1 cellular context compared by ENCODE assay signal in the genomic region with DNA sequence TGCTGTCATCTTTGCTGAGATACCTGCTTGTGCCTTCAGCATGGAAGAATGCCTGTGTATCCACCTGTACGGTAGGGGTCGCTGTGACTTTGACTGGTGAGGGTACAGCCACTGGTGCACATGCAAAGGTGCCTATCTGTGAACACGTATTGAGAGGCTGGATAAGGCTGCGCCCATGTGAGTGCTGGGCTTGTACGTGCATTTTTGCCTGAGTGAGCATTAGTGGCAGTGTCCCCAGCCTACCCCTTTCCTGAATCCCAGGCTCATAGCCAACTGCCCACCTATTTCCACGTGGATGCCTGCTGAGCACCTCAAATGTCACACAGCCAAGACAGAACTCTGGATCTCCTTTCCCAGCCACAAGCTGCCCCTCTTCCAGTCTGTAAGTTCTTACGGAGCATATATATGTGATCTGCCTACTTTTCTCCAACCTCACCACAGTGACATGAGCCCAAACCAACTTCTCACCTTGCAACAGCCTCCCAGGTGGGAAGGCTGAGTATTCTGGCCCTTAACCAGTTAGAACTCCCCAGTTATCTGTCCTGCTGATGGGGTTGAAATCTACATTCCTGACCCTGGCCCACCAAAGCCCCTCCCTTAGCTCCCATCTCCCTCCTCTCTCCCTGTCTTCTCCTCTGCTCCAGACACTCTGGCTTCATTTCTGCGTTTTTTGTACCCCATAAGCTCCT.
TF ChIP-seq lines count a peak whose summit lies in the region.

No MANE protein-coding gene starts in this region.

TF ChIP-seq in HepG2, 621 proteins besides CTCF, POLR2A, EP300 and RAD21 (continued from another document and continues in another):
- TF ChIP-seq, protein P1, sequence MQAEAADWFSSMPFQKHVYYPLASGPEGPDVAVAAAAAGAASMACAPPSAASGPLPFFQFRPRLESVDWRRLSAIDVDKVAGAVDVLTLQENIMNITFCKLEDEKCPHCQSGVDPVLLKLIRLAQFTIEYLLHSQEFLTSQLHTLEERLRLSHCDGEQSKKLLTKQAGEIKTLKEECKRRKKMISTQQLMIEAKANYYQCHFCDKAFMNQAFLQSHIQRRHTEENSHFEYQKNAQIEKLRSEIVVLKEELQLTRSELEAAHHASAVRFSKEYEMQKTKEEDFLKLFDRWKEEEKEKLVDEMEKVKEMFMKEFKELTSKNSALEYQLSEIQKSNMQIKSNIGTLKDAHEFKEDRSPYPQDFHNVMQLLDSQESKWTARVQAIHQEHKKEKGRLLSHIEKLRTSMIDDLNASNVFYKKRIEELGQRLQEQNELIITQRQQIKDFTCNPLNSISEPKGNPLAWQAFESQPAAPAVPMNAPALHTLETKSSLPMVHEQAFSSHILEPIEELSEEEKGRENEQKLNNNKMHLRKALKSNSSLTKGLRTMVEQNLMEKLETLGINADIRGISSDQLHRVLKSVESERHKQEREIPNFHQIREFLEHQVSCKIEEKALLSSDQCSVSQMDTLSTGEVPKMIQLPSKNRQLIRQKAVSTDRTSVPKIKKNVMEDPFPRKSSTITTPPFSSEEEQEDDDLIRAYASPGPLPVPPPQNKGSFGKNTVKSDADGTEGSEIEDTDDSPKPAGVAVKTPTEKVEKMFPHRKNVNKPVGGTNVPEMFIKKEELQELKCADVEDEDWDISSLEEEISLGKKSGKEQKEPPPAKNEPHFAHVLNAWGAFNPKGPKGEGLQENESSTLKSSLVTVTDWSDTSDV (CRISPR knock-in tag; IDR thresholded peaks at IDR 0.05): no peak
- TF ChIP-seq, protein P2, sequence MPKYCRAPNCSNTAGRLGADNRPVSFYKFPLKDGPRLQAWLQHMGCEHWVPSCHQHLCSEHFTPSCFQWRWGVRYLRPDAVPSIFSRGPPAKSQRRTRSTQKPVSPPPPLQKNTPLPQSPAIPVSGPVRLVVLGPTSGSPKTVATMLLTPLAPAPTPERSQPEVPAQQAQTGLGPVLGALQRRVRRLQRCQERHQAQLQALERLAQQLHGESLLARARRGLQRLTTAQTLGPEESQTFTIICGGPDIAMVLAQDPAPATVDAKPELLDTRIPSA (CRISPR knock-in tag; IDR thresholded peaks at IDR 0.05; ENCODE audit: borderline replicate concordance): no peak
- TF ChIP-seq, protein P3, sequence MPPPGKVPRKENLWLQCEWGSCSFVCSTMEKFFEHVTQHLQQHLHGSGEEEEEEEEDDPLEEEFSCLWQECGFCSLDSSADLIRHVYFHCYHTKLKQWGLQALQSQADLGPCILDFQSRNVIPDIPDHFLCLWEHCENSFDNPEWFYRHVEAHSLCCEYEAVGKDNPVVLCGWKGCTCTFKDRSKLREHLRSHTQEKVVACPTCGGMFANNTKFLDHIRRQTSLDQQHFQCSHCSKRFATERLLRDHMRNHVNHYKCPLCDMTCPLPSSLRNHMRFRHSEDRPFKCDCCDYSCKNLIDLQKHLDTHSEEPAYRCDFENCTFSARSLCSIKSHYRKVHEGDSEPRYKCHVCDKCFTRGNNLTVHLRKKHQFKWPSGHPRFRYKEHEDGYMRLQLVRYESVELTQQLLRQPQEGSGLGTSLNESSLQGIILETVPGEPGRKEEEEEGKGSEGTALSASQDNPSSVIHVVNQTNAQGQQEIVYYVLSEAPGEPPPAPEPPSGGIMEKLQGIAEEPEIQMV (CRISPR knock-in tag; IDR thresholded peaks at IDR 0.05; ENCODE audit: low read depth): peak; percentile 71; the same call in 1 of the 2 replicates
- TF ChIP-seq, protein P4, sequence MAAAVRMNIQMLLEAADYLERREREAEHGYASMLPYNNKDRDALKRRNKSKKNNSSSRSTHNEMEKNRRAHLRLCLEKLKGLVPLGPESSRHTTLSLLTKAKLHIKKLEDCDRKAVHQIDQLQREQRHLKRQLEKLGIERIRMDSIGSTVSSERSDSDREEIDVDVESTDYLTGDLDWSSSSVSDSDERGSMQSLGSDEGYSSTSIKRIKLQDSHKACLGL (CRISPR knock-in tag; IDR thresholded peaks at IDR 0.05): peak; percentile 81; the same call in 1 of the 2 replicates
- peak; percentile 5; the same call in 1 of the 2 replicates for TF ChIP-seq ZKSCAN8 (CRISPR knock-in tag; IDR thresholded peaks at IDR 0.05; ENCODE audit: borderline replicate concordance)
- TF ChIP-seq ELF3 (CRISPR knock-in tag; IDR thresholded peaks at IDR 0.05): peak; percentile 78
- TF ChIP-seq HNRNPL (IDR thresholded peaks at IDR 0.05; ENCODE audit: low read depth, low read length): 0 out of 2 replicates have a peak, but pooled peaks have one; percentile 55
- no peak; the same call in 1 of the 2 replicates for TF ChIP-seq ZNF83 (CRISPR knock-in tag; IDR thresholded peaks at IDR 0.05; ENCODE audit: borderline replicate concordance)
- TF ChIP-seq, protein P5, sequence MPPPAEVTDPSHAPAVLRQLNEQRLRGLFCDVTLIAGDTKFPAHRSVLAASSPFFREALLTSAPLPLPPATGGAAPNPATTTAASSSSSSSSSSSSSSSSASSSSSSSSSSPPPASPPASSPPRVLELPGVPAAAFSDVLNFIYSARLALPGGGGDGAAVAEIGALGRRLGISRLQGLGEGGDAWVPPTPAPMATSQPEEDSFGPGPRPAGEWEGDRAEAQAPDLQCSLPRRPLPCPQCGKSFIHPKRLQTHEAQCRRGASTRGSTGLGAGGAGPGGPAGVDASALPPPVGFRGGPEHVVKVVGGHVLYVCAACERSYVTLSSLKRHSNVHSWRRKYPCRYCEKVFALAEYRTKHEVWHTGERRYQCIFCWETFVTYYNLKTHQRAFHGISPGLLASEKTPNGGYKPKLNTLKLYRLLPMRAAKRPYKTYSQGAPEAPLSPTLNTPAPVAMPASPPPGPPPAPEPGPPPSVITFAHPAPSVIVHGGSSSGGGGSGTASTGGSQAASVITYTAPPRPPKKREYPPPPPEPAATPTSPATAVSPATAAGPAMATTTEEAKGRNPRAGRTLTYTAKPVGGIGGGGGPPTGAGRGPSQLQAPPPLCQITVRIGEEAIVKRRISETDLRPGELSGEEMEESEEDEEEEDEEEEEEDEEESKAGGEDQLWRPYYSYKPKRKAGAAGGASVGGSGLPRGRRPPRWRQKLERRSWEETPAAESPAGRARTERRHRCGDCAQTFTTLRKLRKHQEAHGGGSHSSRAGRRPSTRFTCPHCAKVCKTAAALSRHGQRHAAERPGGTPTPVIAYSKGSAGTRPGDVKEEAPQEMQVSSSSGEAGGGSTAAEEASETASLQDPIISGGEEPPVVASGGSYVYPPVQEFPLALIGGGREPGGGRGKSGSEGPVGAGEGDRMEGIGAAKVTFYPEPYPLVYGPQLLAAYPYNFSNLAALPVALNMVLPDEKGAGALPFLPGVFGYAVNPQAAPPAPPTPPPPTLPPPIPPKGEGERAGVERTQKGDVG (CRISPR knock-in tag; IDR thresholded peaks at IDR 0.05; ENCODE audit: borderline replicate concordance): no peak
- TF ChIP-seq DNMT1 (CRISPR knock-in tag; IDR thresholded peaks at IDR 0.05): peak; percentile 77; the same call in 1 of the 2 replicates
- TF ChIP-seq, protein P6, sequence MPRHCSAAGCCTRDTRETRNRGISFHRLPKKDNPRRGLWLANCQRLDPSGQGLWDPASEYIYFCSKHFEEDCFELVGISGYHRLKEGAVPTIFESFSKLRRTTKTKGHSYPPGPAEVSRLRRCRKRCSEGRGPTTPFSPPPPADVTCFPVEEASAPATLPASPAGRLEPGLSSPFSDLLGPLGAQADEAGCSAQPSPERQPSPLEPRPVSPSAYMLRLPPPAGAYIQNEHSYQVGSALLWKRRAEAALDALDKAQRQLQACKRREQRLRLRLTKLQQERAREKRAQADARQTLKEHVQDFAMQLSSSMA (CRISPR knock-in tag; IDR thresholded peaks at IDR 0.05): peak; percentile 53; the same call in 1 of the 2 replicates
- peak; percentile 57; the same call in 1 of the 2 replicates for TF ChIP-seq ZNF598 (CRISPR knock-in tag; IDR thresholded peaks at IDR 0.05; ENCODE audit: borderline replicate concordance)
- TF ChIP-seq ZNF3 (CRISPR knock-in tag; IDR thresholded peaks at IDR 0.05): no peak
- no peak for TF ChIP-seq ZNF225 (CRISPR knock-in tag; IDR thresholded peaks at IDR 0.05)
- no peak for TF ChIP-seq SRSF4 (IDR thresholded peaks at IDR 0.05; ENCODE audit: low read depth, low read length, poor library complexity, severe bottlenecking)
- 0 out of 2 replicates have a peak, but pooled peaks have one; percentile 70 for TF ChIP-seq TARDBP (CRISPR knock-in tag; IDR thresholded peaks at IDR 0.05)
- 0 out of 2 replicates have a peak, but pooled peaks have one; percentile 44 for TF ChIP-seq CBFB (CRISPR knock-in tag; IDR thresholded peaks at IDR 0.05)
- TF ChIP-seq ZBTB20 (CRISPR knock-in tag; IDR thresholded peaks at IDR 0.05; ENCODE audit: borderline replicate concordance, low read depth): peak; percentile 63; the same call in 1 of the 2 replicates
- 0 out of 2 replicates have a peak, but pooled peaks have one; percentile 17 for TF ChIP-seq EED (CRISPR knock-in tag; IDR thresholded peaks at IDR 0.05)
- no peak for TF ChIP-seq ZNF101 (CRISPR knock-in tag; IDR thresholded peaks at IDR 0.05; ENCODE audit: borderline replicate concordance, low read depth)
- TF ChIP-seq GABPA (IDR thresholded peaks at IDR 0.05; ENCODE audit: low read depth, low read length): no peak
- peak; percentile 64 for TF ChIP-seq GABPA (CRISPR knock-in tag; IDR thresholded peaks at IDR 0.05; ENCODE audit: low read depth)
- peak; percentile 58 for TF ChIP-seq ZNF781 (CRISPR knock-in tag; IDR thresholded peaks at IDR 0.05; ENCODE audit: borderline replicate concordance, not compliant biosample characterization)
- TF ChIP-seq, protein P7, sequence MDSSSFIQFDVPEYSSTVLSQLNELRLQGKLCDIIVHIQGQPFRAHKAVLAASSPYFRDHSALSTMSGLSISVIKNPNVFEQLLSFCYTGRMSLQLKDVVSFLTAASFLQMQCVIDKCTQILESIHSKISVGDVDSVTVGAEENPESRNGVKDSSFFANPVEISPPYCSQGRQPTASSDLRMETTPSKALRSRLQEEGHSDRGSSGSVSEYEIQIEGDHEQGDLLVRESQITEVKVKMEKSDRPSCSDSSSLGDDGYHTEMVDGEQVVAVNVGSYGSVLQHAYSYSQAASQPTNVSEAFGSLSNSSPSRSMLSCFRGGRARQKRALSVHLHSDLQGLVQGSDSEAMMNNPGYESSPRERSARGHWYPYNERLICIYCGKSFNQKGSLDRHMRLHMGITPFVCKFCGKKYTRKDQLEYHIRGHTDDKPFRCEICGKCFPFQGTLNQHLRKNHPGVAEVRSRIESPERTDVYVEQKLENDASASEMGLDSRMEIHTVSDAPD (CRISPR knock-in tag; IDR thresholded peaks at IDR 0.05): no peak
- TF ChIP-seq TRIM24 (CRISPR knock-in tag; IDR thresholded peaks at IDR 0.05): no peak; the same call in 1 of the 2 replicates
- TF ChIP-seq PHF20 (CRISPR knock-in tag; IDR thresholded peaks at IDR 0.05): peak; percentile 75
- TF ChIP-seq ZNF263 (CRISPR knock-in tag; IDR thresholded peaks at IDR 0.05): peak; percentile 46; the same call in 1 of the 2 replicates
- TF ChIP-seq, protein P8, sequence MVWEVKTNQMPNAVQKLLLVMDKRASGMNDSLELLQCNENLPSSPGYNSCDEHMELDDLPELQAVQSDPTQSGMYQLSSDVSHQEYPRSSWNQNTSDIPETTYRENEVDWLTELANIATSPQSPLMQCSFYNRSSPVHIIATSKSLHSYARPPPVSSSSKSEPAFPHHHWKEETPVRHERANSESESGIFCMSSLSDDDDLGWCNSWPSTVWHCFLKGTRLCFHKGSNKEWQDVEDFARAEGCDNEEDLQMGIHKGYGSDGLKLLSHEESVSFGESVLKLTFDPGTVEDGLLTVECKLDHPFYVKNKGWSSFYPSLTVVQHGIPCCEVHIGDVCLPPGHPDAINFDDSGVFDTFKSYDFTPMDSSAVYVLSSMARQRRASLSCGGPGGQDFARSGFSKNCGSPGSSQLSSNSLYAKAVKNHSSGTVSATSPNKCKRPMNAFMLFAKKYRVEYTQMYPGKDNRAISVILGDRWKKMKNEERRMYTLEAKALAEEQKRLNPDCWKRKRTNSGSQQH (CRISPR knock-in tag; IDR thresholded peaks at IDR 0.05; ENCODE audit: low read depth): 0 out of 2 replicates have a peak, but pooled peaks have one; percentile 31
- TF ChIP-seq PHF5A (CRISPR knock-in tag; IDR thresholded peaks at IDR 0.05; ENCODE audit: low read depth, unreplicated experiment): peak; percentile 71
- no peak for TF ChIP-seq AKAP8 (CRISPR knock-in tag; IDR thresholded peaks at IDR 0.05)
- no peak for TF ChIP-seq PAX8 (CRISPR knock-in tag; IDR thresholded peaks at IDR 0.05; ENCODE audit: borderline replicate concordance)
- TF ChIP-seq CENPX (CRISPR knock-in tag; IDR thresholded peaks at IDR 0.05): no peak
- no peak for TF ChIP-seq CREB1 (IDR thresholded peaks at IDR 0.05)
- TF ChIP-seq CREB1 (CRISPR knock-in tag; IDR thresholded peaks at IDR 0.05): peak; percentile 68
- TF ChIP-seq ZFX (CRISPR knock-in tag; IDR thresholded peaks at IDR 0.05; ENCODE audit: low read depth): peak; percentile 84
- TF ChIP-seq ZNF614 (CRISPR knock-in tag; IDR thresholded peaks at IDR 0.05; ENCODE audit: borderline replicate concordance): peak; percentile 63; the same call in 1 of the 2 replicates
- no peak for TF ChIP-seq SKI (IDR thresholded peaks at IDR 0.05; ENCODE audit: partially characterized antibody)
- no peak for TF ChIP-seq HMGA1 (CRISPR knock-in tag; conservative IDR thresholded peaks at IDR 0.05)
- TF ChIP-seq ZNF724P (CRISPR knock-in tag; IDR thresholded peaks at IDR 0.05; ENCODE audit: borderline replicate concordance): no peak
- TF ChIP-seq SRY (CRISPR knock-in tag; IDR thresholded peaks at IDR 0.05): peak; percentile 52; the same call in 1 of the 2 replicates
- no peak for TF ChIP-seq ZNF124 (CRISPR knock-in tag; IDR thresholded peaks at IDR 0.05)
- TF ChIP-seq, protein P9, sequence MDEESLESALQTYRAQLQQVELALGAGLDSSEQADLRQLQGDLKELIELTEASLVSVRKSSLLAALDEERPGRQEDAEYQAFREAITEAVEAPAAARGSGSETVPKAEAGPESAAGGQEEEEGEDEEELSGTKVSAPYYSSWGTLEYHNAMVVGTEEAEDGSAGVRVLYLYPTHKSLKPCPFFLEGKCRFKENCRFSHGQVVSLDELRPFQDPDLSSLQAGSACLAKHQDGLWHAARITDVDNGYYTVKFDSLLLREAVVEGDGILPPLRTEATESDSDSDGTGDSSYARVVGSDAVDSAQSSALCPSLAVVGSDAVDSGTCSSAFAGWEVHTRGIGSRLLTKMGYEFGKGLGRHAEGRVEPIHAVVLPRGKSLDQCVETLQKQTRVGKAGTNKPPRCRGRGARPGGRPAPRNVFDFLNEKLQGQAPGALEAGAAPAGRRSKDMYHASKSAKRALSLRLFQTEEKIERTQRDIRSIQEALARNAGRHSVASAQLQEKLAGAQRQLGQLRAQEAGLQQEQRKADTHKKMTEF (CRISPR knock-in tag; IDR thresholded peaks at IDR 0.05): no peak
- no peak for TF ChIP-seq ZNF234 (CRISPR knock-in tag; conservative IDR thresholded peaks at IDR 0.05)
- TF ChIP-seq ZMAT3 (CRISPR knock-in tag; conservative IDR thresholded peaks at IDR 0.05): peak; percentile 76; the same call in 1 of the 2 replicates
- TF ChIP-seq, protein P10, sequence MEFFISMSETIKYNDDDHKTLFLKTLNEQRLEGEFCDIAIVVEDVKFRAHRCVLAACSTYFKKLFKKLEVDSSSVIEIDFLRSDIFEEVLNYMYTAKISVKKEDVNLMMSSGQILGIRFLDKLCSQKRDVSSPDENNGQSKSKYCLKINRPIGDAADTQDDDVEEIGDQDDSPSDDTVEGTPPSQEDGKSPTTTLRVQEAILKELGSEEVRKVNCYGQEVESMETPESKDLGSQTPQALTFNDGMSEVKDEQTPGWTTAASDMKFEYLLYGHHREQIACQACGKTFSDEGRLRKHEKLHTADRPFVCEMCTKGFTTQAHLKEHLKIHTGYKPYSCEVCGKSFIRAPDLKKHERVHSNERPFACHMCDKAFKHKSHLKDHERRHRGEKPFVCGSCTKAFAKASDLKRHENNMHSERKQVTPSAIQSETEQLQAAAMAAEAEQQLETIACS (CRISPR knock-in tag; IDR thresholded peaks at IDR 0.05): no peak
- no peak for TF ChIP-seq XBP1 (CRISPR knock-in tag; IDR thresholded peaks at IDR 0.05)
- no peak for TF ChIP-seq PHB2 (IDR thresholded peaks at IDR 0.05; ENCODE audit: partially characterized antibody)
- TF ChIP-seq ZNF550 (CRISPR knock-in tag; IDR thresholded peaks at IDR 0.05; ENCODE audit: borderline replicate concordance): no peak
